Comparison of ENCODE assay signal across 29 cellular contexts in genomic region chr16:50516890-50517289, GRCh38. TPM values are rescaled to one million over a fixed set of nuclear protein-coding genes. Genes with fewer than 3 reads are reported as not detected.
DNase-seq lines count a peak whose midpoint lies in the region; ATAC-seq, FAIRE-seq and TF ChIP-seq lines count a peak whose summit lies in the region.
"Had no signal": no experiment of that assay in that cellular context is flagged by ENCODE, and none has a peak within 500 bp of the region (broad histone marks: within the 10 kb centered on the region; RNA-seq: fewer than 3 reads in every experiment).

No MANE protein-coding gene starts in this region.

- TF ChIP-seq EP300 in HepG2 (IDR thresholded peaks at IDR 0.05; ENCODE audit: low read depth in 2 of 2, low read length in 2 of 2) (no peak), HepG2 (CRISPR knock-in tag; IDR thresholded peaks at IDR 0.05; ENCODE audit: borderline replicate concordance) (no peak)

- H4K20me1 ChIP-seq in HepG2 (ENCODE audit: insufficient read depth, low read length) = no peaks in the 10 kb centered on the region
- H4K20me1 ChIP-seq: BLaER1; BLaER1 treated with 17β-estradiol and CSF1 and Interleukin-3, amounts not matched to agents 10 nM and 100 nM had no signal

- POLR2A ChIA-PET in HepG2 (lab: Yijun Ruan, JAX) = interaction anchor here (1.2 to 6.6 kb wide), 5 partner anchors 11 to 52 kb away, joined by 3 to 143 read pairs (median 66); no protein-coding TSS in a partner anchor

- TF ChIP-seq CTCF in HepG2 (CRISPR knock-in tag; IDR thresholded peaks at IDR 0.05) = no peak
- no peak for TF ChIP-seq CTCF in right lobe of liver (IDR thresholded peaks at IDR 0.05)

- no peak for TF ChIP-seq RAD21 in HepG2 (CRISPR knock-in tag; IDR thresholded peaks at IDR 0.05)

- H3K27me3 ChIP-seq in HepG2 (ENCODE audit: control insufficient read depth in 1 of 2, insufficient read depth in 2 of 2, low read length in 2 of 2) = no peaks in the 10 kb centered on the region
- H3K27me3 ChIP-seq in right lobe of liver = no peaks in the 10 kb centered on the region
- H3K27me3 ChIP-seq: BE2C; BLaER1; BLaER1 treated with 17β-estradiol and CSF1 and Interleukin-3, amounts not matched to agents 10 nM and 100 nM had no signal

- DNase-seq in HepG2 (ENCODE audit: low spot score) (no peak), right lobe of liver (no peak)
- DNase-seq: 8988T; ACHN; AML-193; BE2C; C1 segment of cervical spinal cord; Calu3; CD4-positive, alpha-beta memory T cell; CD4-positive, alpha-beta T cell; CD4-positive, CD25-positive, alpha-beta regulatory T cell; CD8-positive, alpha-beta memory T cell; COR-L47; DMS 273 treated with DMSO at 0.1 percent for 48 hours; DMS153; DMS53; DMS79; DMS79 treated with DMSO at 0.1 percent for 48 hours; DND-41; EL had no signal

- H3K4me2 ChIP-seq in HepG2 (ENCODE audit: low read depth, low read length) = no peak overlapping the region
- H3K4me2 ChIP-seq: A549; BLaER1; BLaER1 treated with 17β-estradiol and CSF1 and Interleukin-3, amounts not matched to agents 10 nM and 100 nM had no signal

- CTCF ChIA-PET in HepG2 (lab: Yijun Ruan, JAX; ENCODE audit: low intra/inter-chr PET ratio, low total read pairs) = no interaction called here

- H3K36me3 ChIP-seq in HepG2 (replicated peaks in 1 of 2; ENCODE audit: control insufficient read depth in 1 of 2, insufficient read depth in 2 of 2, low read length in 2 of 2) = peaks cover 13 to 27% of the 10 kb centered on the region in 2 experiments
- no peaks in the 10 kb centered on the region for H3K36me3 ChIP-seq in right lobe of liver
- H3K36me3 ChIP-seq: BE2C, BLaER1 had no signal

- no peak overlapping the region for H2AFZ ChIP-seq in HepG2 (ENCODE audit: low read length)

- BruUV-seq in HepG2 (replicated peaks; lab: Mats Ljungman, UMichigan) = no TSS peak

- H3K9me3 ChIP-seq in HepG2 (ENCODE audit: low read length) (peaks cover 28% of the 10 kb centered on the region), right lobe of liver (peaks cover 0 to 11% (median 0%) of the 10 kb centered on the region in 4 donors)
- H3K9me3 ChIP-seq: BE2C had no signal

- no peak for FAIRE-seq in HepG2 (lab: Jason Lieb, UNC)
- FAIRE-seq: A549, D721Med had no signal

- TF ChIP-seq POLR2A in HepG2 (IDR thresholded peaks at IDR 0.05; ENCODE audit: insufficient read depth in 1 of 2, low read depth in 2 of 2, low read length in 2 of 2) (no peak), right lobe of liver (IDR thresholded peaks at IDR 0.05) (no peak)

- no peak overlapping the region for H3K9ac ChIP-seq in HepG2 (ENCODE audit: insufficient read depth, low read depth, low read length)
- H3K9ac ChIP-seq: BLaER1; BLaER1 treated with 17β-estradiol and CSF1 and Interleukin-3, amounts not matched to agents 10 nM and 100 nM had no signal

- no peak overlapping the region for H3K4me3 ChIP-seq in HepG2 (replicated peaks in 1 of 3; ENCODE audit: insufficient read depth in 1 of 3, low read depth in 2 of 3, low read length in 3 of 3)
- H3K4me3 ChIP-seq in right lobe of liver = no peak overlapping the region
- H3K4me3 ChIP-seq: A549, BLaER1 had no signal

- H3K27ac ChIP-seq in HepG2 (ENCODE audit: extremely low read length, insufficient read depth, low read length) (peak overlapping the region; percentile 7), right lobe of liver (no peak overlapping the region)
- H3K27ac ChIP-seq: 22Rv1; A549; BLaER1; BLaER1 treated with 17β-estradiol and CSF1 and Interleukin-3, amounts not matched to agents 10 nM and 100 nM; C4-2B had no signal

- ATAC-seq in HepG2 (no peak), right lobe of liver (no peak)
- ATAC-seq: A549; CD8-positive, alpha-beta T cell had no signal

- H3K79me2 ChIP-seq in HepG2 (ENCODE audit: insufficient read depth, low read length) = peaks cover 67% of the 10 kb centered on the region

- intact Hi-C loops in HepG2 (cut with micrococcal nuclease; ENCODE audit: unreplicated experiment) = no loop called here
- intact Hi-C loops in right lobe of liver (cut with DNase I) = no loop called here

- in situ Hi-C loops in HepG2 (cut with HindIII; ENCODE audit: extremely low pct_ligation_motif_present, low pct_unique_long_range_greater_than_20kb) = no loop called here

- 98% methylated on average over 1 of the region's 1 CpG for WGBS in HepG2 (ENCODE audit: low lambda C conversion rate)
- 87% methylated on average over 1 of the region's 1 CpG for WGBS in right lobe of liver (ENCODE audit: insufficient coverage, low coverage, low lambda C conversion rate, missing lambda C conversion rate)

- H3K4me1 ChIP-seq in HepG2 (ENCODE audit: insufficient read depth, low read length) (peaks cover 86% of the 10 kb centered on the region), right lobe of liver (no peaks in the 10 kb centered on the region)
- H3K4me1 ChIP-seq: A549; BE2C; BLaER1; BLaER1 treated with 17β-estradiol and CSF1 and Interleukin-3, amounts not matched to agents 10 nM and 100 nM had no signal

TF ChIP-seq in HepG2, 621 proteins besides CTCF, POLR2A, EP300 and RAD21:
- TF ChIP-seq ZNF160 (CRISPR knock-in tag; IDR thresholded peaks at IDR 0.05) (peak; percentile 96), MLLT10 (CRISPR knock-in tag; IDR thresholded peaks at IDR 0.05) (no peak)
TF ChIP-seq in HepG2: peak in this region for 1.

RNA-seq across cellular contexts. Expression of gene NKD1, which starts 31.3 kb away (rescaled TPM):
- 59.0 and 70.4 TPM in 2 replicates for total RNA-seq in HepG2 (2016; rRNA removed; fragmentation: Illumina TruSeq; extraction: Trizol)
- 19.9 and 25.5 TPM in 2 replicates for total RNA-seq in HepG2 (2016; cell fraction: cytosol; rRNA removed; fragmentation: Illumina TruSeq; extraction: Trizol; ENCODE audit: low read depth)
- 50.0 and 70.7 TPM in 2 replicates for total RNA-seq in HepG2 (2016; cell fraction: insoluble cytoplasmic fraction; rRNA removed; fragmentation: Illumina TruSeq; extraction: Trizol)
- 136 and 148 TPM in 2 replicates for total RNA-seq in HepG2 (2016; cell fraction: membrane; rRNA removed; fragmentation: Illumina TruSeq; extraction: Trizol)
- 61.9 and 70.6 TPM in 2 replicates for total RNA-seq in HepG2 (2016; cell fraction: nucleus; rRNA removed; fragmentation: Illumina TruSeq; extraction: Trizol)
- polyA plus RNA-seq in HepG2 (2011; rRNA removed) = 86.1 and 121 TPM in 2 replicates
- 22.3 and 49.7 TPM in 2 replicates for polyA plus RNA-seq in HepG2 (2011; cell fraction: cytosol; rRNA removed)
- polyA plus RNA-seq in HepG2 (2011; cell fraction: nucleus; rRNA removed) = 150 and 275 TPM in 2 replicates
- polyA plus RNA-seq in HepG2 (2012) = 58.7 and 76.3 TPM in 2 replicates
- polyA plus RNA-seq in HepG2 (2016; cell fraction: cytosol; fragmentation: Illumina TruSeq; extraction: Trizol; ENCODE audit: low read depth) = 106 and 127 TPM in 2 replicates
- 95.8 and 124 TPM in 2 replicates for polyA plus RNA-seq in HepG2 (2016; cell fraction: insoluble cytoplasmic fraction; fragmentation: Illumina TruSeq; extraction: Trizol; ENCODE audit: low read depth)
- 156 and 170 TPM in 2 replicates for polyA plus RNA-seq in HepG2 (2016; cell fraction: membrane; fragmentation: Illumina TruSeq; extraction: Trizol; ENCODE audit: low read depth)
- polyA plus RNA-seq in HepG2 (2016; cell fraction: nucleus; fragmentation: Illumina TruSeq; extraction: Trizol; ENCODE audit: insufficient read depth, low read depth) = 155 and 169 TPM in 2 replicates
- polyA minus RNA-seq in HepG2 (2011; rRNA and poly(A)+ RNA removed; ENCODE audit: low replicate concordance) = 0.02 and 110 TPM in 2 replicates
- 14.3 and 28.8 TPM in 2 replicates for polyA minus RNA-seq in HepG2 (2011; cell fraction: cytosol; rRNA and poly(A)+ RNA removed)
- polyA minus RNA-seq in HepG2 (2011; cell fraction: nucleus; rRNA and poly(A)+ RNA removed) = 43.1 and 57.6 TPM in 2 replicates
- 1 to 10 TPM in 5 of 6 experiments, under 1 TPM in 1; 0.69 to 2.6 (median 2.1) TPM for total RNA-seq in right lobe of liver
- polyA plus RNA-seq: AG04450, CD14-positive monocyte had no signal

Comparison
In these comparisons a context has a peak if more than half of its experiments do, and no peak if none do; other contexts are left out.
1. RNA of gene NKD1, which starts 31.3 kb away (total RNA-seq): 19.9 to 148 TPM in HepG2; 0.69 to 2.6 TPM in right lobe of liver; every median in the first group is over 4 times any median in the second.